Comparison of ENCODE assay signal across 9 cellular contexts in the genomic region with DNA sequence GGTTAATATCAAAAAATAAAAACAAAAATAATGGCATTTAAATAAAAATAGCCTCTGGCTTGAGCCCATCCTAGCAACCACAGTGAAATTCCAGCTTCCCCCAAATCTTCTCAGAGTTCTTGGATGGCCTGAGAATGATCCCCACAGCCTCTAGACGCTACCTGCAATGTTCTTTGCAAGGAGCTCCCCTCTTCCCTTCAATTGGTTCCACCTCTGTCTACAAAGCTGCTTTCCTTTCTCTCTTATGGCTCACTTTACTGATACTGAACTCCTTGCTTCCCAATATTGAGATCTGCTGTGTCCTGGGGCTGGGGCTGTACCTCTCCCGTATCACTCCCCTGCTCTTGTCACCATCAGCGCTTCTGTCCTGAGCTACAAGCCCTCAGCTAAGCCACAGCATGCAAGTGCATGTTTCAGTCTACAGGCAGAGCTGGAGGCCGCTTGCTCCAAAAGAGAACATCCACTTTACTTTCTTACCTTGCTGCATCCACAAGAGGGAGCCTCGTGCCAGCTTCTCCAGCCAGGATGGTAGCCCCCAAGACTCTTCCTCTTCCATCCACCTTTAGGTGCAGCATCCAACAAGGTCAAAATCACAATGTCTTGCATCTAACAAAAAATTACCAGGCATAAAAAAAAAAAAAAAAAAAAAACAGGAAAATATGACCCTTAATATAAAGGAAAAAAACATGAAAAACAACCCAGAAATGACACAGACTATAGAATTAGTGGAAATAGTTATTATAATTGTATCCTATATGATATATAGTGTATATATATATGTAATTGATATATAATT. TPM values are rescaled to one million over a fixed set of nuclear protein-coding genes. Genes with fewer than 3 reads are reported as not detected.
DNase-seq lines count a peak whose midpoint lies in the region; ATAC-seq, FAIRE-seq and TF ChIP-seq lines count a peak whose summit lies in the region.
"Had no signal": no experiment of that assay in that cellular context is flagged by ENCODE, and none has a peak within 500 bp of the region (broad histone marks: within the 10 kb centered on the region; RNA-seq: fewer than 3 reads in every experiment).

No MANE protein-coding gene starts in this region.

- H3K27me3 Mint-ChIP-seq in CD8-positive, alpha-beta T cell (ENCODE audit: low read depth) = peaks cover 14% of the 10 kb centered on the region

- TF ChIP-seq POLR2A in H54 (IDR thresholded peaks at IDR 0.05; ENCODE audit: low read depth, low read length) = no peak

- H3K4me1 ChIP-seq in CD8-positive, alpha-beta T cell (ENCODE audit: insufficient read depth, low read length) = no peaks in the 10 kb centered on the region

- H3K27ac ChIP-seq in CD8-positive, alpha-beta T cell (ENCODE audit: low read depth, low read length) = no peak overlapping the region
- H3K27ac ChIP-seq: SK-N-MC had no signal

- TF ChIP-seq CTCF in CD8-positive, alpha-beta T cell (IDR thresholded peaks at IDR 0.05) = peak; percentile 33
- TF ChIP-seq CTCF in kidney epithelial cell (IDR thresholded peaks at IDR 0.05; ENCODE audit: insufficient read depth, low read length, poor library complexity, severe bottlenecking) = peak; percentile 95

- H3K4me1 Mint-ChIP-seq in CD8-positive, alpha-beta T cell (ENCODE audit: low read depth) = no peaks in the 10 kb centered on the region

- no peak for DNase-seq in CD8-positive, alpha-beta T cell
- DNase-seq in H54 (ENCODE audit: insufficient read length, low spot score) (no peak), NCI-H510A treated with DMSO at 0.1 percent for 48 hours (lab: John Stamatoyannopoulos, UW) (peak; percentile 33), astrocyte of the hippocampus (ENCODE audit: low read depth, low spot score) (peak; percentile 72), kidney epithelial cell (ENCODE audit: low read depth) (peak; percentile 14)

- CTCF ChIA-PET in CD8-positive, alpha-beta T cell (lab: Charles Lee) = interaction anchor here (0.6 to 3.0 kb wide), 5 partner anchors 16 to 114 kb away, joined by 3 to 19 read pairs (median 4); no protein-coding TSS in a partner anchor

- H3K9me3 ChIP-seq in CD8-positive, alpha-beta T cell (ENCODE audit: low read length) = no peaks in the 10 kb centered on the region

- POLR2A ChIA-PET in CD8-positive, alpha-beta T cell (lab: Charles Lee) = no interaction called here

- peak; percentile 57 for FAIRE-seq in H54 (lab: Jason Lieb, UNC)

- no peak overlapping the region for H3K27ac Mint-ChIP-seq in CD8-positive, alpha-beta T cell

- peak; percentile 42 for ATAC-seq in CD8-positive, alpha-beta T cell
- no peak for ATAC-seq in HG03175 (IDR thresholded peaks at IDR 0.05; ENCODE audit: unreplicated experiment)
- no peak for ATAC-seq in GM18870 (IDR thresholded peaks at IDR 0.05; ENCODE audit: unreplicated experiment)
- ATAC-seq in GM19035 (IDR thresholded peaks at IDR 0.05; ENCODE audit: unreplicated experiment) = no peak

- H3K9me3 Mint-ChIP-seq in CD8-positive, alpha-beta T cell = peaks cover 12% of the 10 kb centered on the region

- no peak overlapping the region for H3K4me3 Mint-ChIP-seq in CD8-positive, alpha-beta T cell

- intact Hi-C loops in CD8-positive, alpha-beta T cell (cut with DNase I, micrococcal nuclease) = loop anchor here (1.0 kb wide), 1 partner anchor 40 kb away; no protein-coding TSS in a partner anchor

- no peaks in the 10 kb centered on the region for H3K36me3 Mint-ChIP-seq in CD8-positive, alpha-beta T cell

- no peaks in the 10 kb centered on the region for H3K36me3 ChIP-seq in CD8-positive, alpha-beta T cell (ENCODE audit: insufficient read depth, low read length)
- H3K36me3 ChIP-seq in kidney epithelial cell (ENCODE audit: control insufficient read depth, insufficient read depth, low read length) = no peaks in the 10 kb centered on the region

- H3K4me3 ChIP-seq in CD8-positive, alpha-beta T cell (ENCODE audit: low read depth, low read length) = no peak overlapping the region
- H3K4me3 ChIP-seq in kidney epithelial cell (ENCODE audit: low read depth, low read length) = no peak overlapping the region
- H3K4me3 ChIP-seq: SK-N-MC had no signal

- H3K27me3 ChIP-seq in CD8-positive, alpha-beta T cell (ENCODE audit: insufficient read depth, low read length) = no peaks in the 10 kb centered on the region
- no peaks in the 10 kb centered on the region for H3K27me3 ChIP-seq in kidney epithelial cell (ENCODE audit: control insufficient read depth, insufficient read depth, low read length)

RNA-seq across cellular contexts. Expression of a gene that starts 57.4 kb away (rescaled TPM):
- not detected for total RNA-seq in CD8-positive, alpha-beta T cell
- 1.1 and 5.1 TPM in 2 replicates for total RNA-seq in kidney epithelial cell

Comparison
In these comparisons a context has a peak if more than half of its experiments do, and no peak if none do; other contexts are left out.
1. DNase-seq: peak in NCI-H510A treated with DMSO at 0.1 percent for 48 hours (single experiment), astrocyte of the hippocampus (single experiment) and kidney epithelial cell (single experiment); none in CD8-positive, alpha-beta T cell (0 of 7) and H54 (single experiment).